In the genomic region with DNA sequence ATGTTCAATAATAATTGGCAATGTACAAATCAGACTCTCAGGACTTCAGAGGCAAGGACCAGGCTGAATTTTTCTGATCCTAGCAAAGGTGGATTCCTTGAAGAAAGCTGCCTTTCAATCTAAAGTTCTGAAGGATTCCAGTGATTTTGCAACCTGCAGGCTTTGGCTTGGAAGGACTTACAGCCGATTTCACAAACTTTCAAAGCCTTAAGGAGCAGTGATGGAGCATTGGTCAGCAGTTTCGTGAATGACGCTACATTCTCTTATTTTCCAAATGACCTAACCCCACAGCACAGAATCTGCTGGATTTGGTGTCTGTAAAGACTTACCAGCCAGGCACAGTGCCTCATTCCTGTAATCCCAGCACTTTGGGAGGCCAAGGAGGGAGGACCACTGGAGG, we compare ENCODE assay signal across 11 cellular contexts.
A peak's percentile ranks its signal among the peaks of the same experiment; 100 is the strongest.
DNase-seq lines count a peak whose midpoint lies in the region; ATAC-seq, FAIRE-seq and TF ChIP-seq lines count a peak whose summit lies in the region.
"Had no signal": no experiment of that assay in that cellular context is flagged by ENCODE, and none has a peak within 500 bp of the region (broad histone marks: within the 10 kb centered on the region; RNA-seq: fewer than 3 reads in every experiment).

No MANE protein-coding gene starts in this region.

- POLR2A ChIA-PET in A549 (lab: Yijun Ruan, JAX), result no interaction called here
- POLR2A ChIA-PET in IMR-90 (lab: Charles Lee; ENCODE audit: unreplicated experiment), result no interaction called here

- no peak overlapping the region for H3K18ac ChIP-seq in IMR-90 (ENCODE audit: low read depth, low read length)

- H2AK5ac ChIP-seq in IMR-90 (ENCODE audit: low read depth, low read length), result peak overlapping the region; percentile 75; the same call in 1 of the 2 replicates

- dilution Hi-C loops in IMR-90 (cut with HindIII; ENCODE audit: low sequenced_read_pairs, unreplicated experiment), result no loop called here

- H4K8ac ChIP-seq in IMR-90 (ENCODE audit: low read depth in 2 of 2, low read length in 2 of 2), result peak overlapping the region; percentile 82 to 93; a peak in 3 of 4 replicates

- H3K27ac Mint-ChIP-seq in chondrocyte (ENCODE audit: unreplicated experiment), result peak overlapping the region; percentile 97
- H3K27ac Mint-ChIP-seq in nephron, result peak overlapping the region; percentile 93 to 98 (median 98)

- H3K23ac ChIP-seq in IMR-90 (ENCODE audit: low read depth, low read length), result peak overlapping the region; percentile 51; the same call in 1 of the 2 replicates

- WGBS in A549 (ENCODE audit: missing lambda C conversion rate), result 89% methylated on average over 3 of the region's 3 CpGs
- WGBS in IMR-90 (ENCODE audit: extremely low coverage in 2 of 2, insufficient read length in 1 of 2), 2 experiments, result 100% methylated on average over 1 of the region's 3 CpGs; no CpG with 5 or more reads in 1 of the 2 experiments

- peak overlapping the region; percentile 77 for H2AFZ ChIP-seq in IMR-90 (replicated peaks; ENCODE audit: low read length, poor library complexity)

- H3K27me3 Mint-ChIP-seq in chondrocyte (ENCODE audit: low read depth) (no peaks in the 10 kb centered on the region), nephron (ENCODE audit: low read depth) (no peaks in the 10 kb centered on the region)

- 0 out of 2 replicates have a peak overlapping the region, but pooled peaks have one; percentile 28 for H3K14ac ChIP-seq in IMR-90 (replicated peaks; ENCODE audit: low read depth, low read length)

- H3K4ac ChIP-seq in IMR-90 (ENCODE audit: low read depth, low read length), result peak overlapping the region; percentile 96; the same call in 1 of the 2 replicates

- peak overlapping the region; percentile 14; the same call in 1 of the 2 replicates for H4K5ac ChIP-seq in IMR-90 (ENCODE audit: low read depth, low read length)

- intact Hi-C loops in IMR-90 (cut with micrococcal nuclease), result no loop called here

- no peak overlapping the region for H3K4me3 ChIP-seq in A549
- no peak overlapping the region for H3K4me3 ChIP-seq in IMR-90 (ENCODE audit: insufficient read depth, low read depth, low read length)

- H3K4me1 ChIP-seq in A549, result peaks cover 12% of the 10 kb centered on the region; the same call in 2 of the 3 replicates
- peaks cover 2% of the 10 kb centered on the region for H3K4me1 ChIP-seq in IMR-90 (ENCODE audit: control insufficient read depth, insufficient read depth, low read length)

- no peak for TF ChIP-seq POLR2A in A549 (IDR thresholded peaks at IDR 0.05; ENCODE audit: low read length)
- TF ChIP-seq POLR2A in IMR-90 (IDR thresholded peaks at IDR 0.05; ENCODE audit: low read depth, low read length), result no peak

- BruUV-seq in IMR-90 (replicated peaks; lab: Mats Ljungman, UMichigan), result no TSS peak

- H2BK20ac ChIP-seq in IMR-90 (ENCODE audit: low read depth, low read length), result peak overlapping the region; percentile 13; the same call in 1 of the 2 replicates

- no peak overlapping the region for H3K9ac ChIP-seq in IMR-90 (ENCODE audit: low read depth, low read length)

- H3K27ac ChIP-seq in A549 (no peak overlapping the region), IMR-90 (ENCODE audit: insufficient read depth, low read length) (no peak overlapping the region)

- no peak overlapping the region for H3K56ac ChIP-seq in IMR-90 (ENCODE audit: extremely low read depth, insufficient read depth, low read length)

- peaks cover 0 to 10% of the 10 kb centered on the region in 2 experiments; a peak in 2 of 4 replicates for H3K79me1 ChIP-seq in IMR-90 (ENCODE audit: low read depth in 1 of 2, low read length in 2 of 2)

- ATAC-seq in A549, result no peak
- no peak for ATAC-seq in IMR-90 (ENCODE audit: low read depth)
- ATAC-seq in HG02852 (IDR thresholded peaks at IDR 0.05; ENCODE audit: unreplicated experiment), result no peak

- no peak for FAIRE-seq in A549 (lab: Jason Lieb, UNC)

- H3K4me3 Mint-ChIP-seq in chondrocyte (ENCODE audit: unreplicated experiment) (no peak overlapping the region), nephron (peak overlapping the region; percentile 70 to 98 (median 94))

- peak overlapping the region; percentile 57 for H2AK9ac ChIP-seq in IMR-90 (replicated peaks; ENCODE audit: low read depth, low read length, poor library complexity)

- 0 out of 2 replicates have a peak, but pooled peaks cover 3% of the 10 kb centered on the region for H3K9me1 ChIP-seq in IMR-90 (ENCODE audit: insufficient read depth, low read length)

- peak overlapping the region; percentile 50; the same call in 1 of the 2 replicates for H4K91ac ChIP-seq in IMR-90 (ENCODE audit: insufficient read depth, low read depth, low read length)

- H2BK5ac ChIP-seq in IMR-90 (ENCODE audit: low read depth, low read length, poor library complexity, severe bottlenecking), result no peak overlapping the region

- 0 out of 3 replicates have a peak, but pooled peaks cover 4% of the 10 kb centered on the region for H3K9me3 ChIP-seq in A549
- H3K9me3 ChIP-seq in IMR-90 (ENCODE audit: control insufficient read depth, insufficient read depth, low read length), result no peaks in the 10 kb centered on the region
- H3K9me3 ChIP-seq: SJSA1 had no signal

- no peaks in the 10 kb centered on the region for H3K36me3 ChIP-seq in IMR-90 (ENCODE audit: control insufficient read depth, insufficient read depth, low read length)

- TF ChIP-seq CTCF in A549 (IDR thresholded peaks at IDR 0.05) (no peak), IMR-90 (conservative IDR thresholded peaks at IDR 0.05; ENCODE audit: low read depth, low read length) (no peak), chondrocyte (IDR thresholded peaks at IDR 0.05) (no peak), nephron (IDR thresholded peaks at IDR 0.05; ENCODE audit: unreplicated experiment in 3 of 3) (no peak)

- H2BK15ac ChIP-seq in IMR-90 (ENCODE audit: low read depth, low read length), result no peak overlapping the region

- TF ChIP-seq EP300 in A549 (IDR thresholded peaks at IDR 0.05), result no peak

- TF ChIP-seq RAD21 in A549 (conservative IDR thresholded peaks at IDR 0.05 in 1 of 2, IDR thresholded peaks at IDR 0.05 in 1 of 2) (no peak), IMR-90 (IDR thresholded peaks at IDR 0.05; ENCODE audit: low read length) (no peak)

- H3K36me3 Mint-ChIP-seq in chondrocyte (ENCODE audit: low read depth) (no peaks in the 10 kb centered on the region), nephron (ENCODE audit: low read depth) (no peaks in the 10 kb centered on the region)

- DNase-seq in A549 (ENCODE audit: low read depth in 1 of 2, low spot score in 1 of 2) (no peak), IMR-90 (no peak), chondrocyte (ENCODE audit: low spot score) (no peak), NCI-H2196 (lab: John Stamatoyannopoulos, UW; ENCODE audit: unreplicated experiment) (no peak), NCI-H1694 treated with DMSO at 0.1 percent for 48 hours (lab: John Stamatoyannopoulos, UW) (no peak), NK-92 (lab: John Stamatoyannopoulos, UW; ENCODE audit: unreplicated experiment) (no peak)
- DNase-seq: activated effector memory CD4-positive, alpha-beta T cell treated with anti-CD3 and anti-CD28 coated beads, Interleukin-2, amount 50 U/mL, for 16 hours; NCI-H1105 had no signal

- CTCF ChIA-PET in A549 (lab: Yijun Ruan, JAX), result interaction anchor here (0.7 to 1.5 kb wide), 4 partner anchors 10 to 47 kb away, joined by 3 read pairs; no protein-coding TSS in a partner anchor
- CTCF ChIA-PET in IMR-90 (lab: Yijun Ruan, JAX), result no interaction called here

- H3K9me3 Mint-ChIP-seq in chondrocyte (ENCODE audit: low read depth) (peaks cover 2% of the 10 kb centered on the region), nephron (no peaks in the 10 kb centered on the region)

- no peaks in the 10 kb centered on the region for H3K27me3 ChIP-seq in IMR-90 (ENCODE audit: control insufficient read depth, insufficient read depth, low read length)
- H3K27me3 ChIP-seq: SJSA1 had no signal

- H2BK120ac ChIP-seq in IMR-90 (ENCODE audit: low read depth, low read length), result 0 out of 2 replicates have a peak overlapping the region, but pooled peaks have one; percentile 33

- no peaks in the 10 kb centered on the region for H4K20me1 ChIP-seq in IMR-90 (ENCODE audit: insufficient read depth, low read length)

- in situ Hi-C loops in IMR-90 (cut with MboI; ENCODE audit: low sequenced_read_pairs), result no loop called here

- H3K4me1 Mint-ChIP-seq in chondrocyte (ENCODE audit: low read depth) (peaks cover 28% of the 10 kb centered on the region), nephron (peaks cover 57% of the 10 kb centered on the region)

- H3K4me2 ChIP-seq in A549 (no peak overlapping the region; the same call in 2 of the 3 replicates), IMR-90 (ENCODE audit: low read depth, low read length) (no peak overlapping the region)

TF ChIP-seq in A549, 52 proteins besides CTCF, POLR2A, EP300 and RAD21:
- TF ChIP-seq, protein P1, sequence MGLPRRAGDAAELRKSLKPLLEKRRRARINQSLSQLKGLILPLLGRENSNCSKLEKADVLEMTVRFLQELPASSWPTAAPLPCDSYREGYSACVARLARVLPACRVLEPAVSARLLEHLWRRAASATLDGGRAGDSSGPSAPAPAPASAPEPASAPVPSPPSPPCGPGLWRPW (IDR thresholded peaks at IDR 0.05), result no peak
- TF ChIP-seq ZFP36 (IDR thresholded peaks at IDR 0.05; ENCODE audit: borderline replicate concordance, partially characterized antibody) (no peak), JUN (IDR thresholded peaks at IDR 0.05) (no peak), EHF (CRISPR knock-in tag; IDR thresholded peaks at IDR 0.05) (no peak), MAFK (IDR thresholded peaks at IDR 0.05; ENCODE audit: partially characterized antibody) (peak; percentile 3)

TF ChIP-seq in IMR-90, 13 proteins besides CTCF, POLR2A, EP300 and RAD21:
- no peak for TF ChIP-seq MAFK (IDR thresholded peaks at IDR 0.05; ENCODE audit: low read depth, low read length)
- TF ChIP-seq CEBPB (IDR thresholded peaks at IDR 0.05; ENCODE audit: low read depth, low read length), result no peak
- no peak for TF ChIP-seq MAZ (IDR thresholded peaks at IDR 0.05; ENCODE audit: borderline replicate concordance, low read depth, low read length)
- no peak for TF ChIP-seq NFE2L2 (IDR thresholded peaks at IDR 0.05; ENCODE audit: low read depth, low read length)
- TF ChIP-seq BHLHE40 (IDR thresholded peaks at IDR 0.05; ENCODE audit: low read depth, low read length), result no peak
